Comparison of ENCODE assay signal across 8 cellular contexts in the genomic region with DNA sequence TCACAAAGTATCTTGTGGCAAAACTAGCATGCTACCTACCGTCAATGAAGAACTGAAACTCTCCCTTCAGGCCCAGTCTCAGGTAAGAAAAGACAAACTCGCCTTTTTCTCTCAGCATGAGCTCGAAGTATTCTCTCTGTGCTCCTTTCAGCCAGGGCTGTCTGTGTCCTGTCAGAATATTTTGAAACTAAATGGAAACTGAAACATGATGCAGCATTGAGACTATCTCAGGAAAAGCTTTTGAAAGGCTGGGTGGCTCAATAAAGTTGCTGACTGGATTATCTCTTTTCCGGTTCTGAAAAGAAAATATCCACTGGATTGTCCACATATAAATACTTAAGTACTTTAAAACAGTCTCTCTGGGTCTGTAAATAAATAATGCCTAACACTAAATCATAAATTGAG. TPM values are rescaled to one million over a fixed set of nuclear protein-coding genes. Genes with fewer than 3 reads are reported as not detected.
DNase-seq lines count a peak whose midpoint lies in the region; ATAC-seq, FAIRE-seq and TF ChIP-seq lines count a peak whose summit lies in the region.

No MANE protein-coding gene starts in this region.

- peak overlapping the region; percentile 46 for H3K4me3 ChIP-seq in BJ (ENCODE audit: low read depth, low read length)
- no peak overlapping the region for H3K4me3 ChIP-seq in HCT116 (replicated peaks in 1 of 2; ENCODE audit: low read depth in 1 of 2, low read length in 2 of 2)
- peak overlapping the region in 1 of 2 experiments; percentile 79 for H3K4me3 ChIP-seq in mesenchymal stem cell (ENCODE audit: insufficient read depth in 1 of 2, low read depth in 1 of 2, low read length in 2 of 2)
- H3K4me3 ChIP-seq in pancreas: no peak overlapping the region

- CTCF ChIA-PET in BJ (lab: Yijun Ruan, JAX): interaction anchor here (0.9 to 4.8 kb wide), 12 partner anchors 9 to 244 kb away, joined by 3 to 26 read pairs (median 6); no protein-coding TSS in a partner anchor
- CTCF ChIA-PET in HCT116 (lab: Charles Lee): interaction anchor here (0.8 to 2.3 kb wide), 7 partner anchors 12 to 259 kb away, joined by 3 to 15 read pairs (median 4); no protein-coding TSS in a partner anchor
- CTCF ChIA-PET in WTC11 (lab: Charles Lee): interaction anchor here (0.7 to 2.8 kb wide), 18 partner anchors 8 to 294 kb away, joined by 3 to 29 read pairs (median 5); partner anchors contain the start of gene RWDD1

- H3K9me3 ChIP-seq in HCT116 (ENCODE audit: control insufficient read depth in 1 of 2, insufficient read depth in 1 of 2, low read depth in 1 of 2, low read length in 2 of 2): no peaks in the 10 kb centered on the region
- no peaks in the 10 kb centered on the region for H3K9me3 ChIP-seq in mesenchymal stem cell (ENCODE audit: control insufficient read depth, low read length)
- H3K9me3 ChIP-seq in pancreas: no peaks in the 10 kb centered on the region

- peak overlapping the region; percentile 2 for H2BK15ac ChIP-seq in mesenchymal stem cell (ENCODE audit: low read depth, poor library complexity, severe bottlenecking)

- RAD21 ChIA-PET in HCT116 (lab: Charles Lee; ENCODE audit: low non-redundant PET in 1 of 2, low total read pairs in 2 of 2, uncharacterized antibody in 2 of 2, unreplicated experiment in 2 of 2): no interaction called here

- H3K36me3 Mint-ChIP-seq in WTC11: no peaks in the 10 kb centered on the region

- H4K8ac ChIP-seq in mesenchymal stem cell (ENCODE audit: low read length): peak overlapping the region; percentile 84

- H3K4me3 Mint-ChIP-seq in WTC11: no peak overlapping the region

- H3K9ac ChIP-seq in HCT116 (ENCODE audit: low read length): no peak overlapping the region
- peak overlapping the region; percentile 92 for H3K9ac ChIP-seq in mesenchymal stem cell (ENCODE audit: low read length)

- H3K4me2 ChIP-seq in HCT116 (ENCODE audit: low read length) (no peak overlapping the region), mesenchymal stem cell (ENCODE audit: low read length, poor library complexity, severe bottlenecking) (peak overlapping the region; percentile 50)

- H3K18ac ChIP-seq in mesenchymal stem cell (ENCODE audit: low read depth in 1 of 2, low read length in 2 of 2): peak overlapping the region; percentile 79 to 83

- peak overlapping the region in 1 of 2 experiments; percentile 83 for H3K4ac ChIP-seq in mesenchymal stem cell (ENCODE audit: low read depth in 1 of 2, low read length in 2 of 2)

- peaks cover 7% of the 10 kb centered on the region for H3K36me3 ChIP-seq in BJ (ENCODE audit: control insufficient read depth, insufficient read depth, low read length)
- no peaks in the 10 kb centered on the region for H3K36me3 ChIP-seq in HCT116 (ENCODE audit: control insufficient read depth in 1 of 2, insufficient read depth in 2 of 2, low read length in 2 of 2)
- H3K36me3 ChIP-seq in mesenchymal stem cell (ENCODE audit: control insufficient read depth in 1 of 2, insufficient read depth in 2 of 2, low read depth in 1 of 2, low read length in 2 of 2): peaks cover 3 to 9% of the 10 kb centered on the region in 2 experiments
- no peaks in the 10 kb centered on the region for H3K36me3 ChIP-seq in pancreas

- H3K9me2 ChIP-seq in HCT116 (ENCODE audit: insufficient read depth): no peaks in the 10 kb centered on the region

- FAIRE-seq in urothelium cell line (lab: Jason Lieb, UNC): no peak
- FAIRE-seq in pancreas (lab: Jason Lieb, UNC): no peak

- no peak for TF ChIP-seq POLR2A in HCT116 (IDR thresholded peaks at IDR 0.05; ENCODE audit: borderline replicate concordance, extremely low read depth, insufficient read depth, insufficient read length)

- peak overlapping the region; percentile 19 for H4K91ac ChIP-seq in mesenchymal stem cell (ENCODE audit: low read length)

- ATAC-seq in HCT116: no peak
- ATAC-seq in WTC11: no peak
- ATAC-seq in pancreas: no peak

- no peaks in the 10 kb centered on the region for H3K79me2 ChIP-seq in HCT116 (ENCODE audit: insufficient read depth, low read length)

- no peak for DNase-seq in BJ (ENCODE audit: low read depth)
- DNase-seq in HCT116 (ENCODE audit: low read depth, low spot score): no peak
- DNase-seq in WTC11 (ENCODE audit: low spot score): no peak
- DNase-seq in mesenchymal stem cell: peak; percentile 59
- no peak for DNase-seq in NCI-H1092 treated with DMSO at 0.1 percent for 48 hours (lab: John Stamatoyannopoulos, UW)
- DNase-seq in urothelium cell line (ENCODE audit: low spot score): no peak
- DNase-seq in GF-D8 (lab: John Stamatoyannopoulos, UW): no peak
- DNase-seq in pancreas: no peak

- H3K4me1 ChIP-seq in HCT116 (ENCODE audit: control insufficient read depth in 1 of 2, insufficient read depth in 2 of 2, low read length in 2 of 2): peaks cover 0 to 9% of the 10 kb centered on the region in 2 experiments; a peak in 2 of 4 replicates
- peaks cover 2% of the 10 kb centered on the region for H3K4me1 ChIP-seq in mesenchymal stem cell (ENCODE audit: control insufficient read depth, insufficient read depth, low read depth, low read length)
- H3K4me1 ChIP-seq in pancreas: no peaks in the 10 kb centered on the region

- peaks cover 15% of the 10 kb centered on the region for H3K9me3 Mint-ChIP-seq in WTC11

- intact Hi-C loops in HCT116 (cut with micrococcal nuclease): loop anchor here (5.0 kb wide), 1 partner anchor 570 kb away; no protein-coding TSS in a partner anchor
- intact Hi-C loops in pancreas (cut with DNase I): no loop called here

- no peak for TF ChIP-seq RAD21 in HCT116 (IDR thresholded peaks at IDR 0.05; ENCODE audit: low read depth)

- H3K27me3 ChIP-seq in BJ (ENCODE audit: control insufficient read depth, insufficient read depth, low read length) (no peaks in the 10 kb centered on the region), HCT116 (ENCODE audit: insufficient read depth, low read length) (no peaks in the 10 kb centered on the region), mesenchymal stem cell (ENCODE audit: control insufficient read depth in 1 of 2, insufficient read depth in 1 of 2, low read length in 2 of 2) (no peaks in the 10 kb centered on the region), pancreas (no peaks in the 10 kb centered on the region)

- no peak for TF ChIP-seq CTCF in BJ (IDR thresholded peaks at IDR 0.05; ENCODE audit: insufficient read depth, low read depth, low read length)
- TF ChIP-seq CTCF in HCT116 (IDR thresholded peaks at IDR 0.05 in 2 of 3, conservative IDR thresholded peaks at IDR 0.05 in 1 of 3; ENCODE audit: borderline replicate concordance in 1 of 3, insufficient read depth in 1 of 3, low read depth in 2 of 3, low read length in 2 of 3): no peak
- TF ChIP-seq CTCF in WTC11 (IDR thresholded peaks at IDR 0.05): no peak
- TF ChIP-seq CTCF in pancreas (IDR thresholded peaks at IDR 0.05): no peak

- H3K27ac Mint-ChIP-seq in WTC11: peak overlapping the region; percentile 81

- no peak overlapping the region for H3K14ac ChIP-seq in mesenchymal stem cell (ENCODE audit: low read length in 2 of 2)

- WGBS in mesenchymal stem cell: 67% methylated on average over 3 of the region's 4 CpGs
- 62 to 73% methylated on average over 4 of the region's 4 CpGs for WGBS in pancreas, 2 donors

- H3K4me1 Mint-ChIP-seq in WTC11: peaks cover 18% of the 10 kb centered on the region

- BruUV-seq in HCT116 (replicated peaks; lab: Mats Ljungman, UMichigan): no TSS peak

- H3K27me3 Mint-ChIP-seq in WTC11 (ENCODE audit: low read depth): no peaks in the 10 kb centered on the region

- H3K27ac ChIP-seq in HCT116 (ENCODE audit: low read depth, low read length): no peak overlapping the region
- H3K27ac ChIP-seq in mesenchymal stem cell (ENCODE audit: low read length, poor library complexity, severe bottlenecking): peak overlapping the region; percentile 94
- peak overlapping the region in 2 of 4 donors; percentile 1 to 45 for H3K27ac ChIP-seq in pancreas

- peaks cover 9% of the 10 kb centered on the region for H3K79me1 ChIP-seq in mesenchymal stem cell (replicated peaks; ENCODE audit: low read length, poor library complexity, severe bottlenecking)

- peak overlapping the region; percentile 19 for H2BK120ac ChIP-seq in mesenchymal stem cell (ENCODE audit: low read depth, low read length)

- H4K20me1 ChIP-seq in HCT116 (ENCODE audit: insufficient read depth): no peaks in the 10 kb centered on the region

- H3K23ac ChIP-seq in mesenchymal stem cell (ENCODE audit: low read length in 2 of 2): no peak overlapping the region

- POLR2A ChIA-PET in BJ (lab: Charles Lee): interaction anchor here (0.6 kb wide), 1 partner anchor 140 kb away, joined by 3 read pairs; no protein-coding TSS in a partner anchor
- POLR2A ChIA-PET in HCT116 (lab: Charles Lee): no interaction called here
- POLR2A ChIA-PET in WTC11 (lab: Charles Lee): interaction anchor here (1.2 to 1.3 kb wide), 2 partner anchors 141 to 233 kb away, joined by 3 to 4 read pairs; partner anchors contain the start of genes DSE and TSPYL1

- no peak overlapping the region for H2BK5ac ChIP-seq in mesenchymal stem cell (ENCODE audit: low read depth, low read length, poor library complexity, severe bottlenecking)

- no peak overlapping the region for H2AK5ac ChIP-seq in mesenchymal stem cell (ENCODE audit: low read length, severe bottlenecking)

- H2AFZ ChIP-seq in HCT116 (ENCODE audit: low read depth, low read length, poor library complexity, severe bottlenecking): peak overlapping the region; percentile 97
- peak overlapping the region; percentile 46 for H2AFZ ChIP-seq in mesenchymal stem cell (ENCODE audit: low read depth, low read length)

- no peak overlapping the region for H2BK12ac ChIP-seq in mesenchymal stem cell (ENCODE audit: low read length in 2 of 2)

RNA-seq across cellular contexts. Expression of gene CALHM5, which starts 0.7 kb away (rescaled TPM):
- polyA plus RNA-seq in BJ (2011; rRNA removed): 4.4 and 6.6 TPM in 2 replicates
- 4.1 and 4.2 TPM in 2 replicates for polyA minus RNA-seq in BJ (2011; rRNA and poly(A)+ RNA removed)
- total RNA-seq in HCT116 (2021; ENCODE audit: unreplicated experiment): 0.05 TPM
- under 0.01 and 0.01 TPM in 2 replicates for polyA plus RNA-seq in HCT116 (2012)
- total RNA-seq in WTC11 (2021): 0.07 to 0.11 TPM (median 0.09 TPM) in 3 replicates
- 2.1 TPM for polyA plus RNA-seq in mesenchymal stem cell (2013, experiment 1 of 2)
- polyA plus RNA-seq in mesenchymal stem cell (2013, experiment 2 of 2): 2.0 TPM
- under 1 TPM; 0.04 to 0.41 (median 0.13) TPM for total RNA-seq in pancreas
- under 1 TPM; 0.08 to 0.12 TPM for polyA plus RNA-seq in pancreas

RNA-seq across cellular contexts. Expression of gene TRAPPC3L, which starts 33.3 kb away (rescaled TPM):
- polyA plus RNA-seq in BJ (2011; rRNA removed): 0.04 and 0.17 TPM in 2 replicates
- polyA minus RNA-seq in BJ (2011; rRNA and poly(A)+ RNA removed): not detected in 2 replicates
- not detected for total RNA-seq in HCT116 (2021; ENCODE audit: unreplicated experiment)
- not detected in 2 replicates for polyA plus RNA-seq in HCT116 (2012)
- total RNA-seq in WTC11 (2021): not detected in 3 replicates
- 0.10 TPM for polyA plus RNA-seq in mesenchymal stem cell (2013, experiment 1 of 2)
- polyA plus RNA-seq in mesenchymal stem cell (2013, experiment 2 of 2): 0.14 TPM
- total RNA-seq in pancreas: not detected
- polyA plus RNA-seq in pancreas: under 1 TPM in 1 of 2 donors, not detected in 1; 0.12 TPM

RNA-seq across cellular contexts. Expression of gene CALHM4, which starts 41.4 kb away (rescaled TPM):
- polyA plus RNA-seq in BJ (2011; rRNA removed) (not detected in 2 replicates), pancreas (not detected)
- polyA minus RNA-seq in BJ (2011; rRNA and poly(A)+ RNA removed): 0.14 TPM in 1 of 2 replicates, not detected in the other
- total RNA-seq in HCT116 (2021; ENCODE audit: unreplicated experiment) (not detected), WTC11 (2021) (not detected in 3 replicates), pancreas (not detected)
- not detected in 2 replicates for polyA plus RNA-seq in HCT116 (2012)
- polyA plus RNA-seq in mesenchymal stem cell (2013, experiment 1 of 2): not detected
- not detected for polyA plus RNA-seq in mesenchymal stem cell (2013, experiment 2 of 2)

RNA-seq across cellular contexts. Expression of gene CALHM6, which starts 51.0 kb away (rescaled TPM):
- polyA plus RNA-seq in BJ (2011; rRNA removed) (0.75 and 0.78 TPM in 2 replicates), pancreas (1 to 10 TPM; 1.3 to 1.4 TPM)
- not detected in 2 replicates for polyA minus RNA-seq in BJ (2011; rRNA and poly(A)+ RNA removed)
- total RNA-seq in HCT116 (2021; ENCODE audit: unreplicated experiment) (not detected), WTC11 (2021) (0.21 to 1.4 TPM (median 0.44 TPM) in 3 replicates), pancreas (1 to 10 TPM in 2 of 6 donors, under 1 TPM in 3, not detected in 1; 0.44 to 4.2 (median 0.98) TPM)
- polyA plus RNA-seq in HCT116 (2012): 0.35 TPM in 1 of 2 replicates, not detected in the other
- 1.9 TPM for polyA plus RNA-seq in mesenchymal stem cell (2013, experiment 1 of 2)
- polyA plus RNA-seq in mesenchymal stem cell (2013, experiment 2 of 2): 1.3 TPM

RNA-seq across cellular contexts. Expression of gene RWDD1, which starts 59.1 kb away (rescaled TPM):
- 22.5 and 44.3 TPM in 2 replicates for polyA plus RNA-seq in BJ (2011; rRNA removed)
- 6.1 and 9.6 TPM in 2 replicates for polyA minus RNA-seq in BJ (2011; rRNA and poly(A)+ RNA removed)
- 24.4 TPM for total RNA-seq in HCT116 (2021; ENCODE audit: unreplicated experiment)
- polyA plus RNA-seq in HCT116 (2012): 11.3 and 11.4 TPM in 2 replicates
- total RNA-seq in WTC11 (2021): 26.2 to 33.8 TPM (median 28.3 TPM) in 3 replicates
- 210 TPM for polyA plus RNA-seq in mesenchymal stem cell (2013, experiment 1 of 2)
- 213 TPM for polyA plus RNA-seq in mesenchymal stem cell (2013, experiment 2 of 2)
- total RNA-seq in pancreas: 10 to 100 TPM; 26.0 to 37.5 (median 27.1) TPM
- 10 to 100 TPM; 38.1 to 40.6 TPM for polyA plus RNA-seq in pancreas
